1 cellular context compared by ENCODE assay signal in genomic region chr11:19777032-19777341, GRCh38.
TF ChIP-seq lines count a peak whose summit lies in the region.

No MANE protein-coding gene starts in this region.

TF ChIP-seq in IMR-90, 13 proteins besides CTCF, POLR2A, EP300 and RAD21 (continued from another document):
- no peak for TF ChIP-seq USF2 (IDR thresholded peaks at IDR 0.05; ENCODE audit: low read depth, low read length)
TF ChIP-seq in IMR-90: peak in this region for 0.
